Comparison of ENCODE assay signal across 8 cellular contexts in genomic region chr2:228082571-228082970, GRCh38.
"Had no signal": no experiment of that assay in that cellular context is flagged by ENCODE, and none has a peak within 500 bp of the region (broad histone marks: within the 10 kb centered on the region; RNA-seq: fewer than 3 reads in every experiment).

No MANE protein-coding gene starts in this region.

- H3K4me1 Mint-ChIP-seq: IgD-negative memory B cell had no signal

- H3K36me3 Mint-ChIP-seq: IgD-negative memory B cell had no signal

- H3K4me2 ChIP-seq: KMS-11 had no signal

- H3K27ac Mint-ChIP-seq: IgD-negative memory B cell had no signal

- H3K4me3 ChIP-seq: K562 had no signal

- H3K27me3 Mint-ChIP-seq: IgD-negative memory B cell had no signal

- H3K27ac ChIP-seq: HL-60, KMS-11 had no signal

- ATAC-seq: HepG2, K562 had no signal

- DNase-seq: IMR-90, KBM-7, KG1 had no signal

- H3K4me3 Mint-ChIP-seq: IgD-negative memory B cell had no signal
